Comparison of ENCODE assay signal across 23 cellular contexts in the genomic region with DNA sequence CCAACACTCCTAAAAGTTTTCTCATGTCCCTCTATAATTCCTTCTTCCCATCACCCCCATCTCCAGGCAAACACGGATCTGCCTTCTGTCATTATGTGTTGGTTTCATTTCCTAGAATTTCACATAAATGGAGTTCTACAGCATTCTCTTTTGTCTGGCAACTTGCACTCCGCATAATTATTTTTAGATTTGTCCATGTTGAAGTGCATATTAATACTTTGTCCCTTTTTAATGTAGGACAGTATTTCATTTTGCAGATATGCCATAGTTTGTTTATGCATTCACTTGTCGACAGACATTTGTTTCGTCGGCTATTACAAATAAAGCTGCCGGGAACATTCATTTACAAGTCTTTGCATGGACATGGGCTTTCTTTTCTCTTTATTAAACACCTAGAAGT.
"Had no signal": no experiment of that assay in that cellular context is flagged by ENCODE, and none has a peak within 500 bp of the region (broad histone marks: within the 10 kb centered on the region; RNA-seq: fewer than 3 reads in every experiment).

No MANE protein-coding gene starts in this region.

- FAIRE-seq: bronchial epithelial cell, TTC549 had no signal

- H3K27me3 ChIP-seq: MG63, SJCRH30 had no signal

- H3K4me3 ChIP-seq: MG63, SJCRH30 had no signal

- H3K36me3 ChIP-seq: MG63, SJCRH30 had no signal

- H3K27ac ChIP-seq: SJCRH30, SK-N-MC had no signal

- H3K9me3 ChIP-seq: MG63, SJCRH30 had no signal

- DNase-seq: activated CD4-positive, alpha-beta T cell treated with anti-CD3 and anti-CD28 coated beads, Interleukin-2, amount 10 ng/mL, durations not matched to agents 24 days and 14 days; activated CD4-positive, alpha-beta T cell treated with anti-CD3 and anti-CD28 coated beads, Interleukin-2, amount 50 U/mL, for 4 hours; activated CD8-positive, alpha-beta T cell treated with anti-CD3 and anti-CD28 coated beads for 36 hours; activated gamma-delta T cell; activated naive CD4-positive, alpha-beta T cell treated with Interleukin-2 at 50 U/mL for 16 hours; activated T-cell treated with anti-CD3 and anti-CD28 coated beads, Interleukin-2, amount 50 U/mL, for 24 hours; anterior cingulate cortex; Kasumi-1; KG1; MG63; NCI-H1048; NCI-H1105 treated with DMSO at 0.1 percent for 48 hours; NCI-H1436; NCI-H1694; NCI-H1930; NCI-H2081 treated with DMSO at 0.1 percent for 48 hours; NCI-H524 treated with DMSO at 0.1 percent for 48 hours; SHP77; SJCRH30 had no signal

- ATAC-seq: activated CD8-positive, alpha-beta T cell treated with anti-CD3 and anti-CD28 coated beads for 36 hours; Panc1 had no signal
